Comparison of ENCODE assay signal across 19 cellular contexts in the genomic region with DNA sequence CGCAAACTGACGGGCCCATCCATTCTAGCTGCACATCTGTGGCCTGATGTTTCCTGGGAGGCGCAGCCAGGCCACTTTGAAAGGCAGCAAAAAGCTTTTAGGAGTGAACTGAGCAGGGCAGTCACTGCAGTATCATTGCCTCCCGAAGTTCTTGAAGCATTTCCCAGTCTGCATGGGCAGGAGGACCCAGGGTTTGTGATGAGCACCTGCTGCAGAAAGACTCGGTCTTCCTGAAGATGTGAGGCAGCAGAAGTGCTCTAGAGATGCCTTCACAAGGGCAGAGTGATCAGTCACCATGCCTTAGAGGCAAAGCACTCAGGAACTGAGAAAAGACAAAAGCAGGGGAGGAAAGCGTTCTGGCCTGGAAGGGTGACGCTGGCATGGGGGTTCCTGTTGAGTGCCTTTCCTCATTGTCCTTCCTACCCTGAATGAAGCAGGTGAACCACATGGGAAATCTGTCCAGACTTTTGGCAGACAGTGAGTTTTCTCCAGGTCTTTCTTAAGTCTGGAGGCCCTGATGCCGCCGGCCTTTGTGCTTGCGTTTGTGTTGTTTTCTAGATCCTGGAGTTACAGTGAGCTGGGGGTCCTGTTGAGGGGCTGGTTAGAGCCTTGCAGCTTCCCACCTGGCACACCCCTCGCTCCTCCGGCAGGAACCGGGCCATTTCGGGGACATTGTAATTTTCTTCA.
DNase-seq lines count a peak whose midpoint lies in the region; ATAC-seq and TF ChIP-seq lines count a peak whose summit lies in the region.
"Had no signal": no experiment of that assay in that cellular context is flagged by ENCODE, and none has a peak within 500 bp of the region (broad histone marks: within the 10 kb centered on the region; RNA-seq: fewer than 3 reads in every experiment).

No MANE protein-coding gene starts in this region.

- H3K79me1 ChIP-seq in mesenchymal stem cell (replicated peaks; ENCODE audit: low read length, poor library complexity, severe bottlenecking): peaks cover 15% of the 10 kb centered on the region

- no peaks in the 10 kb centered on the region for H3K27me3 ChIP-seq in mesenchymal stem cell (ENCODE audit: control insufficient read depth in 1 of 2, insufficient read depth in 1 of 2, low read length in 2 of 2)
- H3K27me3 ChIP-seq in hepatocyte: no peaks in the 10 kb centered on the region
- H3K27me3 ChIP-seq: left lung, thyroid gland had no signal

- H3K27ac ChIP-seq in mesenchymal stem cell (ENCODE audit: low read length, poor library complexity, severe bottlenecking): no peak overlapping the region
- no peak overlapping the region for H3K27ac ChIP-seq in hepatocyte
- H3K27ac ChIP-seq: left lung had no signal

- ATAC-seq in WTC11 (peak; percentile 38), HG03280 (IDR thresholded peaks at IDR 0.05; ENCODE audit: unreplicated experiment) (no peak)
- no peak for ATAC-seq in stimulated activated naive B cell treated with anti-CD40 and anti-IgM and Interleukin-4, amounts not matched to agents 10 μg/mL and 1 μg/mL and 100 μg/mL, for 72 hours (replicated peaks)
- ATAC-seq: activated CD4-positive, CD25-positive, alpha-beta regulatory T cell treated with anti-CD3 and anti-CD28 coated beads, Interleukin-2, amount 50 U/mL, for 24 hours; activated naive CD8-positive, alpha-beta T cell treated with anti-CD3 and anti-CD28 coated beads, Interleukin-2, amount 50 U/mL, for 24 hours; left lung; SK-N-SH treated with all-trans-retinoic acid at 6 μM for 48 hours had no signal

- H2BK12ac ChIP-seq in mesenchymal stem cell (ENCODE audit: low read length in 2 of 2): no peak overlapping the region

- no peak for TF ChIP-seq CTCF in WTC11 (IDR thresholded peaks at IDR 0.05)
- no peak for TF ChIP-seq CTCF in chondrocyte (IDR thresholded peaks at IDR 0.05)
- no peak for TF ChIP-seq CTCF in hepatocyte (IDR thresholded peaks at IDR 0.05; ENCODE audit: poor library complexity)

- H2BK5ac ChIP-seq in mesenchymal stem cell (ENCODE audit: low read depth, low read length, poor library complexity, severe bottlenecking): no peak overlapping the region

- H3K4me2 ChIP-seq in mesenchymal stem cell (ENCODE audit: low read length, poor library complexity, severe bottlenecking) (no peak overlapping the region), hepatocyte (no peak overlapping the region)

- H3K9me2 ChIP-seq in hepatocyte (replicated peaks; ENCODE audit: insufficient read depth): no peaks in the 10 kb centered on the region

- H3K36me3 ChIP-seq in mesenchymal stem cell (ENCODE audit: control insufficient read depth in 1 of 2, insufficient read depth in 2 of 2, low read depth in 1 of 2, low read length in 2 of 2): peaks cover 0 to 4% of the 10 kb centered on the region in 2 experiments
- no peaks in the 10 kb centered on the region for H3K36me3 ChIP-seq in hepatocyte (replicated peaks; ENCODE audit: insufficient read depth, low read depth)
- H3K36me3 ChIP-seq: left lung, thyroid gland had no signal

- H3K27ac Mint-ChIP-seq in WTC11 (peak overlapping the region; percentile 80), chondrocyte (ENCODE audit: unreplicated experiment) (peak overlapping the region; percentile 51)
- peak overlapping the region; percentile 94 for H3K27ac Mint-ChIP-seq in stimulated activated naive B cell treated with anti-CD40 and anti-IgM and Interleukin-4, amounts not matched to agents 10 μg/mL and 1 μg/mL and 100 μg/mL, for 72 hours
- H3K27ac Mint-ChIP-seq: activated naive CD8-positive, alpha-beta T cell treated with anti-CD3 and anti-CD28 coated beads, Interleukin-2, amount 50 U/mL, for 24 hours had no signal

- no peak overlapping the region for H3K4me3 ChIP-seq in mesenchymal stem cell (ENCODE audit: insufficient read depth in 1 of 2, low read depth in 1 of 2, low read length in 2 of 2)
- no peak overlapping the region for H3K4me3 ChIP-seq in hepatocyte
- H3K4me3 ChIP-seq: left lung, thyroid gland had no signal

- no peak overlapping the region for H3K4me3 Mint-ChIP-seq in WTC11
- no peak overlapping the region for H3K4me3 Mint-ChIP-seq in chondrocyte (ENCODE audit: unreplicated experiment)
- H3K4me3 Mint-ChIP-seq in stimulated activated naive B cell treated with anti-CD40 and anti-IgM and Interleukin-4, amounts not matched to agents 10 μg/mL and 1 μg/mL and 100 μg/mL, for 72 hours: peak overlapping the region; percentile 13 to 50
- H3K4me3 Mint-ChIP-seq: activated naive CD8-positive, alpha-beta T cell treated with anti-CD3 and anti-CD28 coated beads, Interleukin-2, amount 50 U/mL, for 24 hours had no signal

- H3K4ac ChIP-seq in mesenchymal stem cell (ENCODE audit: low read depth in 1 of 2, low read length in 2 of 2): no peak overlapping the region

- H2AK5ac ChIP-seq in mesenchymal stem cell (ENCODE audit: low read length, severe bottlenecking): peak overlapping the region; percentile 9

- no peak overlapping the region for H4K8ac ChIP-seq in mesenchymal stem cell (ENCODE audit: low read length)

- H3K27me3 Mint-ChIP-seq in WTC11 (ENCODE audit: low read depth) (no peaks in the 10 kb centered on the region), chondrocyte (ENCODE audit: low read depth) (no peaks in the 10 kb centered on the region)
- H3K27me3 Mint-ChIP-seq in stimulated activated naive B cell treated with anti-CD40 and anti-IgM and Interleukin-4, amounts not matched to agents 10 μg/mL and 1 μg/mL and 100 μg/mL, for 72 hours: no peaks in the 10 kb centered on the region
- H3K27me3 Mint-ChIP-seq: activated naive CD8-positive, alpha-beta T cell treated with anti-CD3 and anti-CD28 coated beads, Interleukin-2, amount 50 U/mL, for 24 hours had no signal

- H4K91ac ChIP-seq in mesenchymal stem cell (ENCODE audit: low read length): no peak overlapping the region

- H3K9me3 Mint-ChIP-seq in WTC11: no peaks in the 10 kb centered on the region
- no peaks in the 10 kb centered on the region for H3K9me3 Mint-ChIP-seq in chondrocyte (ENCODE audit: low read depth)
- peaks cover 4% of the 10 kb centered on the region in 2 donors for H3K9me3 Mint-ChIP-seq in stimulated activated naive B cell treated with anti-CD40 and anti-IgM and Interleukin-4, amounts not matched to agents 10 μg/mL and 1 μg/mL and 100 μg/mL, for 72 hours
- H3K9me3 Mint-ChIP-seq: activated naive CD8-positive, alpha-beta T cell treated with anti-CD3 and anti-CD28 coated beads, Interleukin-2, amount 50 U/mL, for 24 hours had no signal

- 89% methylated on average over 14 of the region's 14 CpGs for WGBS in mesenchymal stem cell
- WGBS in hepatocyte (ENCODE audit: low lambda C conversion rate, missing lambda C conversion rate): 95% methylated on average over 14 of the region's 14 CpGs

- peaks cover 2% of the 10 kb centered on the region for H3K4me1 ChIP-seq in mesenchymal stem cell (ENCODE audit: control insufficient read depth, insufficient read depth, low read depth, low read length)
- H3K4me1 ChIP-seq in hepatocyte (ENCODE audit: insufficient read depth): peaks cover 5% of the 10 kb centered on the region
- H3K4me1 ChIP-seq: left lung, thyroid gland had no signal

- H2BK15ac ChIP-seq in mesenchymal stem cell (ENCODE audit: low read depth, poor library complexity, severe bottlenecking): no peak overlapping the region

- CTCF ChIA-PET in WTC11 (lab: Charles Lee): interaction anchor here (0.7 kb wide), 1 partner anchor 215 kb away, joined by 3 read pairs; no protein-coding TSS in a partner anchor

- POLR2A ChIA-PET in WTC11 (lab: Charles Lee): no interaction called here

- peaks cover 19% of the 10 kb centered on the region for H3K79me2 ChIP-seq in hepatocyte

- H3K14ac ChIP-seq in mesenchymal stem cell (ENCODE audit: low read length in 2 of 2): no peak overlapping the region

- H3K4me1 Mint-ChIP-seq in WTC11: peaks cover 23% of the 10 kb centered on the region
- peaks cover 15% of the 10 kb centered on the region for H3K4me1 Mint-ChIP-seq in chondrocyte (ENCODE audit: low read depth)
- H3K4me1 Mint-ChIP-seq in stimulated activated naive B cell treated with anti-CD40 and anti-IgM and Interleukin-4, amounts not matched to agents 10 μg/mL and 1 μg/mL and 100 μg/mL, for 72 hours: peaks cover 40 to 68% of the 10 kb centered on the region in 2 donors

- H2AFZ ChIP-seq in mesenchymal stem cell (ENCODE audit: low read depth, low read length) (no peak overlapping the region), hepatocyte (no peak overlapping the region)

- no peak overlapping the region for H3K18ac ChIP-seq in mesenchymal stem cell (ENCODE audit: low read depth in 1 of 2, low read length in 2 of 2)

- H4K20me1 ChIP-seq in hepatocyte (ENCODE audit: insufficient read depth, poor library complexity, severe bottlenecking): no peaks in the 10 kb centered on the region

- no peak overlapping the region for H2BK120ac ChIP-seq in mesenchymal stem cell (ENCODE audit: low read depth, low read length)

- DNase-seq in WTC11 (ENCODE audit: low spot score) (no peak), chondrocyte (ENCODE audit: low spot score) (no peak), mesenchymal stem cell (no peak), hepatocyte (ENCODE audit: low spot score) (no peak), NCI-H345 treated with DMSO at 0.1 percent for 48 hours (lab: John Stamatoyannopoulos, UW; ENCODE audit: unreplicated experiment) (no peak)
- DNase-seq in stimulated activated naive B cell treated with anti-CD40 and anti-IgM and Interleukin-4, amounts not matched to agents 10 μg/mL and 1 μg/mL and 100 μg/mL, for 72 hours: no peak
- DNase-seq: activated naive CD8-positive, alpha-beta T cell treated with anti-CD3 and anti-CD28 coated beads, Interleukin-2, amount 50 U/mL, for 24 hours; DMS79 treated with DMSO at 0.1 percent for 48 hours; Karpas-422; left lung; NCI-H1092 treated with DMSO at 0.1 percent for 48 hours; NCI-H2081; NK-92 treated with Interleukin-12 subunit alpha and Interleukin-12 subunit beta, amount 100 ng/mL, for 24 hours; small intestine; stimulated activated CD4-positive, alpha-beta T cell treated with anti-CD3 and anti-CD28 coated beads, Interleukin-4, amount 100 ng/mL, for 1 hour; thyroid gland had no signal

- no peak overlapping the region for H3K23ac ChIP-seq in mesenchymal stem cell (ENCODE audit: low read length in 2 of 2)

- H3K9me3 ChIP-seq in mesenchymal stem cell (ENCODE audit: control insufficient read depth, low read length) (no peaks in the 10 kb centered on the region), hepatocyte (ENCODE audit: low read depth) (no peaks in the 10 kb centered on the region)
- H3K9me3 ChIP-seq: left lung, thyroid gland had no signal

- no peaks in the 10 kb centered on the region for H3K36me3 Mint-ChIP-seq in WTC11
- H3K36me3 Mint-ChIP-seq in chondrocyte (ENCODE audit: low read depth): no peaks in the 10 kb centered on the region
- peaks cover 23 to 35% of the 10 kb centered on the region in 2 donors for H3K36me3 Mint-ChIP-seq in stimulated activated naive B cell treated with anti-CD40 and anti-IgM and Interleukin-4, amounts not matched to agents 10 μg/mL and 1 μg/mL and 100 μg/mL, for 72 hours

- H3K9ac ChIP-seq in mesenchymal stem cell (ENCODE audit: low read length): no peak overlapping the region

TF ChIP-seq in WTC11, 78 proteins besides CTCF, POLR2A, EP300 and RAD21 (continues in another document):
- TF ChIP-seq ESRRA (CRISPR knock-in tag; IDR thresholded peaks at IDR 0.05; ENCODE audit: borderline replicate concordance): no peak

Comparison
In these comparisons a context has a peak if more than half of its experiments do, and no peak if none do; other contexts are left out.
1. H3K4me3 Mint-ChIP-seq: peak in stimulated activated naive B cell treated with anti-CD40 and anti-IgM and Interleukin-4, amounts not matched to agents 10 μg/mL and 1 μg/mL and 100 μg/mL, for 72 hours (2 of 2); none in WTC11 (single experiment) and chondrocyte (single experiment).
2. Peak in every context shown above with its lines, with median percentiles within 50 percentile points of each other: H3K27ac Mint-ChIP-seq.